ENCODE assay signal across 10 cellular contexts in genomic region chr1:97906567-97907228, GRCh38. TPM values are rescaled to one million over a fixed set of nuclear protein-coding genes. Genes with fewer than 3 reads are reported as not detected.
DNase-seq lines count a peak whose midpoint lies in the region; ATAC-seq and TF ChIP-seq lines count a peak whose summit lies in the region.
"Had no signal": no experiment of that assay in that cellular context is flagged by ENCODE, and none has a peak within 500 bp of the region (broad histone marks: within the 10 kb centered on the region; RNA-seq: fewer than 3 reads in every experiment).

No MANE protein-coding gene starts in this region.

- TF ChIP-seq CTCF in RWPE2 (IDR thresholded peaks at IDR 0.05; ENCODE audit: poor library complexity, severe bottlenecking) (no peak), foreskin fibroblast (IDR thresholded peaks at IDR 0.05; ENCODE audit: low read depth, low read length) (no peak), psoas muscle (IDR thresholded peaks at IDR 0.05) (no peak)

- H3K27me3 ChIP-seq in RWPE2 (ENCODE audit: insufficient read depth, poor library complexity, severe bottlenecking) (no peaks in the 10 kb centered on the region), psoas muscle (ENCODE audit: insufficient read depth in 3 of 3, low read length in 2 of 3) (no peaks in the 10 kb centered on the region)

- DNase-seq in GM04504 (ENCODE audit: low read depth) (peak; percentile 71), RWPE2 (ENCODE audit: low spot score) (peak; percentile 80), foreskin fibroblast (peak; percentile 80 to 87), psoas muscle (peak; percentile 55 to 68), retina (no peak), left lobe of liver (ENCODE audit: low spot score) (no peak)
- DNase-seq in activated CD8-positive, alpha-beta memory T cell treated with anti-CD3 and anti-CD28 coated beads for 24 hours: no peak
- DNase-seq: activated naive CD8-positive, alpha-beta T cell treated with anti-CD3 and anti-CD28 coated beads for 36 hours had no signal

- no peak overlapping the region for H3K4me3 ChIP-seq in RWPE2 (ENCODE audit: severe bottlenecking)
- H3K4me3 ChIP-seq in foreskin fibroblast (ENCODE audit: low read depth in 1 of 2, low read length in 2 of 2): no peak overlapping the region
- H3K4me3 ChIP-seq in psoas muscle: no peak overlapping the region

- intact Hi-C loops in psoas muscle (cut with DNase I): no loop called here

- H3K9me3 ChIP-seq in RWPE2 (ENCODE audit: severe bottlenecking) (no peaks in the 10 kb centered on the region), psoas muscle (no peaks in the 10 kb centered on the region)

- H3K36me3 ChIP-seq in RWPE2 (ENCODE audit: low read depth) (no peaks in the 10 kb centered on the region), psoas muscle (ENCODE audit: insufficient read depth in 1 of 2, low read depth in 1 of 2) (no peaks in the 10 kb centered on the region)

- WGBS in psoas muscle, 3 donors: 58 to 69% (median 61%) methylated on average over 7 of the region's 7 CpGs

- peak overlapping the region; percentile 90 for H3K27ac ChIP-seq in RWPE2 (ENCODE audit: poor library complexity, severe bottlenecking)
- no peak overlapping the region for H3K27ac ChIP-seq in psoas muscle

- H3K4me1 ChIP-seq in RWPE2 (ENCODE audit: insufficient read depth, poor library complexity, severe bottlenecking) (peaks cover 58% of the 10 kb centered on the region), psoas muscle (peaks cover 13% of the 10 kb centered on the region)

- ATAC-seq in RWPE2 (ENCODE audit: low read depth) (peak; percentile 90), psoas muscle (peak in 3 of 4 donors; percentile 64 to 75 (median 72)), HG02642 (IDR thresholded peaks at IDR 0.05; ENCODE audit: poor library complexity, unreplicated experiment) (no peak), left lobe of liver (no peak)

RNA-seq across cellular contexts. Expression of gene DPYD, which starts 14.1 kb away (rescaled TPM):
- 1 to 10 TPM; 5.1 to 7.3 (median 5.8) TPM for total RNA-seq in psoas muscle
- polyA plus RNA-seq in psoas muscle: 1 to 10 TPM; 2.5 to 3.4 (median 2.6) TPM
- total RNA-seq in left lobe of liver: 43.3 TPM
- total RNA-seq: SK-MEL-5 had no signal

Comparison
In these comparisons a context has a peak if more than half of its experiments do, and no peak if none do; other contexts are left out.
1. DNase-seq: peak in GM04504 (single experiment), RWPE2 (single experiment), foreskin fibroblast (2 of 2) and psoas muscle (2 of 2); none in retina (single experiment), activated CD8-positive, alpha-beta memory T cell treated with anti-CD3 and anti-CD28 coated beads for 24 hours (single experiment) and left lobe of liver (single experiment).
2. ATAC-seq: peak in RWPE2 (single experiment) and psoas muscle (3 of 4); none in HG02642 (single experiment) and left lobe of liver (single experiment).